Comparison of ENCODE assay signal across 8 cellular contexts in genomic region chr9:19471737-19472648, GRCh38.
A peak's percentile ranks its signal among the peaks of the same experiment; 100 is the strongest.
DNase-seq lines count a peak whose midpoint lies in the region; ATAC-seq and TF ChIP-seq lines count a peak whose summit lies in the region.

No MANE protein-coding gene starts in this region.

- H3K36me3 ChIP-seq in SK-N-SH (replicated peaks in 1 of 2; ENCODE audit: control insufficient read depth in 1 of 2, insufficient read depth in 2 of 2, low read length in 1 of 2) (no peaks in the 10 kb centered on the region), right atrium auricular region (no peaks in the 10 kb centered on the region)

- TF ChIP-seq RAD21 in SK-N-SH (IDR thresholded peaks at IDR 0.05; ENCODE audit: low read length), result peak; percentile 82

- H3K27me3 ChIP-seq in SK-N-SH (ENCODE audit: insufficient read depth) (peaks cover 4% of the 10 kb centered on the region; the same call in 1 of the 2 replicates), right atrium auricular region (no peaks in the 10 kb centered on the region)

- TF ChIP-seq CTCF in SK-N-SH (IDR thresholded peaks at IDR 0.05) (peak; percentile 81), right atrium auricular region (IDR thresholded peaks at IDR 0.05) (peak; percentile 76 to 82), retinal pigment epithelial cell (conservative IDR thresholded peaks at IDR 0.05; ENCODE audit: low read depth, low read length) (peak; percentile 88)

- no peak for TF ChIP-seq EP300 in SK-N-SH (IDR thresholded peaks at IDR 0.05; ENCODE audit: borderline replicate concordance in 1 of 2, low read depth in 1 of 2, low read length in 1 of 2)

- H3K27ac ChIP-seq in SK-N-SH (ENCODE audit: low read depth in 2 of 2, low read length in 1 of 2), result no peak overlapping the region
- H3K27ac ChIP-seq in right atrium auricular region, result no peak overlapping the region

- no peaks in the 10 kb centered on the region for H3F3A ChIP-seq in SK-N-SH (replicated peaks; ENCODE audit: insufficient read depth)

- no peaks in the 10 kb centered on the region for H3K79me2 ChIP-seq in SK-N-SH (ENCODE audit: insufficient read depth)

- in situ Hi-C loops in G401 (cut with HindIII; ENCODE audit: low sequenced_read_pairs), result no loop called here

- ATAC-seq in GM21723 (IDR thresholded peaks at IDR 0.05; ENCODE audit: unreplicated experiment), result peak; percentile 78

- POLR2A ChIA-PET in SK-N-SH (lab: Yijun Ruan, JAX), result no interaction called here

- no peak overlapping the region for H3K9ac ChIP-seq in SK-N-SH

- no peak overlapping the region for H3K4me3 ChIP-seq in Jurkat, Clone E6-1 (ENCODE audit: low read length)
- H3K4me3 ChIP-seq in SK-N-SH (ENCODE audit: low read depth in 2 of 2, low read length in 1 of 2), result peak overlapping the region; percentile 13 to 58
- H3K4me3 ChIP-seq in right atrium auricular region, result peak overlapping the region in 1 of 2 donors; percentile 20
- H3K4me3 ChIP-seq in retinal pigment epithelial cell (ENCODE audit: low read length), result no peak overlapping the region

- DNase-seq in G401 (ENCODE audit: low spot score) (peak; percentile 66), SK-N-SH (peak; percentile 80), amygdala (lab: John Stamatoyannopoulos, UW) (peak in 54 of 56 donors; percentile 9 to 85 (median 59)), right atrium auricular region (ENCODE audit: low spot score) (peak; percentile 82), retinal pigment epithelial cell (ENCODE audit: low read depth) (no peak), activated gamma-delta T cell (lab: John Stamatoyannopoulos, UW) (no peak)
- DNase-seq in Jurkat, Clone E6-1 (ENCODE audit: low read depth, low spot score), result peak; percentile 21

- H3K9me2 ChIP-seq in SK-N-SH, result no peaks in the 10 kb centered on the region

- H3K4me1 ChIP-seq in SK-N-SH (ENCODE audit: control insufficient read depth in 1 of 2, insufficient read depth in 2 of 2, low read depth in 1 of 2, low read length in 1 of 2) (peaks cover 0 to 10% of the 10 kb centered on the region in 2 experiments; a peak in 2 of 4 replicates), right atrium auricular region (peaks cover 0 to 16% of the 10 kb centered on the region in 2 donors)

- H3K9me3 ChIP-seq in SK-N-SH (no peaks in the 10 kb centered on the region), right atrium auricular region (no peaks in the 10 kb centered on the region)

- WGBS in SK-N-SH (ENCODE audit: low lambda C conversion rate), result 22% methylated on average over 17 of the region's 18 CpGs

- peak overlapping the region; percentile 79 for H3K4me2 ChIP-seq in SK-N-SH

- no peak overlapping the region for H2AFZ ChIP-seq in SK-N-SH (ENCODE audit: low read depth)

- H4K20me1 ChIP-seq in SK-N-SH (ENCODE audit: insufficient read depth), result no peaks in the 10 kb centered on the region

- CTCF ChIA-PET in SK-N-SH (lab: Yijun Ruan, JAX), result interaction anchor here (0.6 to 6.2 kb wide), 39 partner anchors 7 to 1624 kb away, joined by 3 to 37 read pairs (median 4); no protein-coding TSS in a partner anchor

TF ChIP-seq in SK-N-SH, 30 proteins besides CTCF, POLR2A, EP300 and RAD21:
- TF ChIP-seq SMC3 (IDR thresholded peaks at IDR 0.05; ENCODE audit: low read depth, low read length), result peak; percentile 60
- no peak for TF ChIP-seq TAF1 (IDR thresholded peaks at IDR 0.05; ENCODE audit: borderline replicate concordance, low read depth, low read length)

Comparison
In these comparisons a context has a peak if more than half of its experiments do, and no peak if none do; other contexts are left out.
1. DNase-seq: peak in G401 (single experiment), Jurkat, Clone E6-1 (single experiment), SK-N-SH (single experiment), amygdala (54 of 56) and right atrium auricular region (single experiment); none in retinal pigment epithelial cell (single experiment) and activated gamma-delta T cell (single experiment).
2. H3K4me3 ChIP-seq: peak in SK-N-SH (2 of 2); none in Jurkat, Clone E6-1 (single experiment) and retinal pigment epithelial cell (single experiment).
3. Peak in every context shown above with its lines, with median percentiles within 50 percentile points of each other: CTCF ChIP-seq.